In the genomic region with DNA sequence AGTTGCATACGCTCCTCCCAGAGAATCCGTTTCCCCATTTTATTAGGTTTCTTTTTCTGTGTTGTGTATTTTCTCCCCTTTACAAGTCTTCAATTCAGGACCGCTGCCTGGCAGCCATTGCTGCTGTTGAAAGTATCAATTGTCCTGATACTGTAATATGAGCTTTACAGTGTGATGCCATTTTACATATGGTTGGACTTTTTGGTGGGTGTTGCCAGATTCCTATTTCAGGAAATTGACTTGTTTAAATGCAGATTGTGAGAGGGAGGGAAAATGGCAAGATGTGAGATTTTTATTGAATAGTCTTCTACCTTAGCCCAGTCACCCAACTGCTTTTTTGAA, we compare ENCODE assay signal across 1 cellular context.
TF ChIP-seq lines count a peak whose summit lies in the region.

No MANE protein-coding gene starts in this region.

TF ChIP-seq in HepG2, 621 proteins besides CTCF, POLR2A, EP300 and RAD21 (continued from another document and continues in another):
- TF ChIP-seq, protein P1, sequence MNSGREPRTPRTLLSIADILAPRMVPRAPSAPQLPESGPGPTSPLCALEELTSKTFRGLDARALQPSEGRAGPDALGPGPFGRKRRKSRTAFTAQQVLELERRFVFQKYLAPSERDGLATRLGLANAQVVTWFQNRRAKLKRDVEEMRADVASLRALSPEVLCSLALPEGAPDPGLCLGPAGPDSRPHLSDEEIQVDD (CRISPR knock-in tag; IDR thresholded peaks at IDR 0.05; ENCODE audit: borderline replicate concordance): no peak
- TF ChIP-seq RBM22 (optimal IDR thresholded peaks at IDR 0.05; ENCODE audit: low read length): no peak
- no peak for TF ChIP-seq FOXK2 (IDR thresholded peaks at IDR 0.05)
- TF ChIP-seq, protein P2, sequence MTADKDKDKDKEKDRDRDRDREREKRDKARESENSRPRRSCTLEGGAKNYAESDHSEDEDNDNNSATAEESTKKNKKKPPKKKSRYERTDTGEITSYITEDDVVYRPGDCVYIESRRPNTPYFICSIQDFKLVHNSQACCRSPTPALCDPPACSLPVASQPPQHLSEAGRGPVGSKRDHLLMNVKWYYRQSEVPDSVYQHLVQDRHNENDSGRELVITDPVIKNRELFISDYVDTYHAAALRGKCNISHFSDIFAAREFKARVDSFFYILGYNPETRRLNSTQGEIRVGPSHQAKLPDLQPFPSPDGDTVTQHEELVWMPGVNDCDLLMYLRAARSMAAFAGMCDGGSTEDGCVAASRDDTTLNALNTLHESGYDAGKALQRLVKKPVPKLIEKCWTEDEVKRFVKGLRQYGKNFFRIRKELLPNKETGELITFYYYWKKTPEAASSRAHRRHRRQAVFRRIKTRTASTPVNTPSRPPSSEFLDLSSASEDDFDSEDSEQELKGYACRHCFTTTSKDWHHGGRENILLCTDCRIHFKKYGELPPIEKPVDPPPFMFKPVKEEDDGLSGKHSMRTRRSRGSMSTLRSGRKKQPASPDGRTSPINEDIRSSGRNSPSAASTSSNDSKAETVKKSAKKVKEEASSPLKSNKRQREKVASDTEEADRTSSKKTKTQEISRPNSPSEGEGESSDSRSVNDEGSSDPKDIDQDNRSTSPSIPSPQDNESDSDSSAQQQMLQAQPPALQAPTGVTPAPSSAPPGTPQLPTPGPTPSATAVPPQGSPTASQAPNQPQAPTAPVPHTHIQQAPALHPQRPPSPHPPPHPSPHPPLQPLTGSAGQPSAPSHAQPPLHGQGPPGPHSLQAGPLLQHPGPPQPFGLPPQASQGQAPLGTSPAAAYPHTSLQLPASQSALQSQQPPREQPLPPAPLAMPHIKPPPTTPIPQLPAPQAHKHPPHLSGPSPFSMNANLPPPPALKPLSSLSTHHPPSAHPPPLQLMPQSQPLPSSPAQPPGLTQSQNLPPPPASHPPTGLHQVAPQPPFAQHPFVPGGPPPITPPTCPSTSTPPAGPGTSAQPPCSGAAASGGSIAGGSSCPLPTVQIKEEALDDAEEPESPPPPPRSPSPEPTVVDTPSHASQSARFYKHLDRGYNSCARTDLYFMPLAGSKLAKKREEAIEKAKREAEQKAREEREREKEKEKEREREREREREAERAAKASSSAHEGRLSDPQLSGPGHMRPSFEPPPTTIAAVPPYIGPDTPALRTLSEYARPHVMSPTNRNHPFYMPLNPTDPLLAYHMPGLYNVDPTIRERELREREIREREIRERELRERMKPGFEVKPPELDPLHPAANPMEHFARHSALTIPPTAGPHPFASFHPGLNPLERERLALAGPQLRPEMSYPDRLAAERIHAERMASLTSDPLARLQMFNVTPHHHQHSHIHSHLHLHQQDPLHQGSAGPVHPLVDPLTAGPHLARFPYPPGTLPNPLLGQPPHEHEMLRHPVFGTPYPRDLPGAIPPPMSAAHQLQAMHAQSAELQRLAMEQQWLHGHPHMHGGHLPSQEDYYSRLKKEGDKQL (CRISPR knock-in tag; IDR thresholded peaks at IDR 0.05; ENCODE audit: low read depth): no peak
- TF ChIP-seq ZBTB1 (CRISPR knock-in tag; IDR thresholded peaks at IDR 0.05; ENCODE audit: borderline replicate concordance): no peak
- TF ChIP-seq, protein P3, sequence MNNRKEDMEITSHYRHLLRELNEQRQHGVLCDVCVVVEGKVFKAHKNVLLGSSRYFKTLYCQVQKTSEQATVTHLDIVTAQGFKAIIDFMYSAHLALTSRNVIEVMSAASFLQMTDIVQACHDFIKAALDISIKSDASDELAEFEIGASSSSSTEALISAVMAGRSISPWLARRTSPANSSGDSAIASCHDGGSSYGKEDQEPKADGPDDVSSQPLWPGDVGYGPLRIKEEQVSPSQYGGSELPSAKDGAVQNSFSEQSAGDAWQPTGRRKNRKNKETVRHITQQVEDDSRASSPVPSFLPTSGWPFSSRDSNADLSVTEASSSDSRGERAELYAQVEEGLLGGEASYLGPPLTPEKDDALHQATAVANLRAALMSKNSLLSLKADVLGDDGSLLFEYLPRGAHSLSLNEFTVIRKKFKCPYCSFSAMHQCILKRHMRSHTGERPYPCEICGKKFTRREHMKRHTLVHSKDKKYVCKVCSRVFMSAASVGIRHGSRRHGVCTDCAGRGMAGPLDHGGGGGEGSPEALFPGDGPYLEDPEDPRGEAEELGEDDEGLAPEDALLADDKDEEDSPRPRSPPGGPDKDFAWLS (CRISPR knock-in tag; IDR thresholded peaks at IDR 0.05; ENCODE audit: borderline replicate concordance): no peak
- no peak for TF ChIP-seq NR2F6 (IDR thresholded peaks at IDR 0.05)
- peak; percentile 12; the same call in 1 of the 2 replicates for TF ChIP-seq NR2F6 (CRISPR knock-in tag; IDR thresholded peaks at IDR 0.05)
- TF ChIP-seq CENPX (CRISPR knock-in tag; IDR thresholded peaks at IDR 0.05): no peak
- TF ChIP-seq, protein P4, sequence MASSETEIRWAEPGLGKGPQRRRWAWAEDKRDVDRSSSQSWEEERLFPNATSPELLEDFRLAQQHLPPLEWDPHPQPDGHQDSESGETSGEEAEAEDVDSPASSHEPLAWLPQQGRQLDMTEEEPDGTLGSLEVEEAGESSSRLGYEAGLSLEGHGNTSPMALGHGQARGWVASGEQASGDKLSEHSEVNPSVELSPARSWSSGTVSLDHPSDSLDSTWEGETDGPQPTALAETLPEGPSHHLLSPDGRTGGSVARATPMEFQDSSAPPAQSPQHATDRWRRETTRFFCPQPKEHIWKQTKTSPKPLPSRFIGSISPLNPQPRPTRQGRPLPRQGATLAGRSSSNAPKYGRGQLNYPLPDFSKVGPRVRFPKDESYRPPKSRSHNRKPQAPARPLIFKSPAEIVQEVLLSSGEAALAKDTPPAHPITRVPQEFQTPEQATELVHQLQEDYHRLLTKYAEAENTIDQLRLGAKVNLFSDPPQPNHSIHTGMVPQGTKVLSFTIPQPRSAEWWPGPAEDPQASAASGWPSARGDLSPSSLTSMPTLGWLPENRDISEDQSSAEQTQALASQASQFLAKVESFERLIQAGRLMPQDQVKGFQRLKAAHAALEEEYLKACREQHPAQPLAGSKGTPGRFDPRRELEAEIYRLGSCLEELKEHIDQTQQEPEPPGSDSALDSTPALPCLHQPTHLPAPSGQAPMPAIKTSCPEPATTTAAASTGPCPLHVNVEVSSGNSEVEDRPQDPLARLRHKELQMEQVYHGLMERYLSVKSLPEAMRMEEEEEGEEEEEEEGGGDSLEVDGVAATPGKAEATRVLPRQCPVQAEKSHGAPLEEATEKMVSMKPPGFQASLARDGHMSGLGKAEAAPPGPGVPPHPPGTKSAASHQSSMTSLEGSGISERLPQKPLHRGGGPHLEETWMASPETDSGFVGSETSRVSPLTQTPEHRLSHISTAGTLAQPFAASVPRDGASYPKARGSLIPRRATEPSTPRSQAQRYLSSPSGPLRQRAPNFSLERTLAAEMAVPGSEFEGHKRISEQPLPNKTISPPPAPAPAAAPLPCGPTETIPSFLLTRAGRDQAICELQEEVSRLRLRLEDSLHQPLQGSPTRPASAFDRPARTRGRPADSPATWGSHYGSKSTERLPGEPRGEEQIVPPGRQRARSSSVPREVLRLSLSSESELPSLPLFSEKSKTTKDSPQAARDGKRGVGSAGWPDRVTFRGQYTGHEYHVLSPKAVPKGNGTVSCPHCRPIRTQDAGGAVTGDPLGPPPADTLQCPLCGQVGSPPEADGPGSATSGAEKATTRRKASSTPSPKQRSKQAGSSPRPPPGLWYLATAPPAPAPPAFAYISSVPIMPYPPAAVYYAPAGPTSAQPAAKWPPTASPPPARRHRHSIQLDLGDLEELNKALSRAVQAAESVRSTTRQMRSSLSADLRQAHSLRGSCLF (CRISPR knock-in tag; IDR thresholded peaks at IDR 0.05; ENCODE audit: borderline replicate concordance): no peak
- no peak for TF ChIP-seq ZMAT5 (CRISPR knock-in tag; IDR thresholded peaks at IDR 0.05; ENCODE audit: borderline replicate concordance, low read depth)
- no peak for TF ChIP-seq GPN1 (CRISPR knock-in tag; IDR thresholded peaks at IDR 0.05; ENCODE audit: borderline replicate concordance)
- TF ChIP-seq PITX1 (CRISPR knock-in tag; IDR thresholded peaks at IDR 0.05): no peak
- no peak for TF ChIP-seq TOE1 (CRISPR knock-in tag; IDR thresholded peaks at IDR 0.05)
- TF ChIP-seq FOXM1 (CRISPR knock-in tag; IDR thresholded peaks at IDR 0.05): no peak
- TF ChIP-seq, protein P5, sequence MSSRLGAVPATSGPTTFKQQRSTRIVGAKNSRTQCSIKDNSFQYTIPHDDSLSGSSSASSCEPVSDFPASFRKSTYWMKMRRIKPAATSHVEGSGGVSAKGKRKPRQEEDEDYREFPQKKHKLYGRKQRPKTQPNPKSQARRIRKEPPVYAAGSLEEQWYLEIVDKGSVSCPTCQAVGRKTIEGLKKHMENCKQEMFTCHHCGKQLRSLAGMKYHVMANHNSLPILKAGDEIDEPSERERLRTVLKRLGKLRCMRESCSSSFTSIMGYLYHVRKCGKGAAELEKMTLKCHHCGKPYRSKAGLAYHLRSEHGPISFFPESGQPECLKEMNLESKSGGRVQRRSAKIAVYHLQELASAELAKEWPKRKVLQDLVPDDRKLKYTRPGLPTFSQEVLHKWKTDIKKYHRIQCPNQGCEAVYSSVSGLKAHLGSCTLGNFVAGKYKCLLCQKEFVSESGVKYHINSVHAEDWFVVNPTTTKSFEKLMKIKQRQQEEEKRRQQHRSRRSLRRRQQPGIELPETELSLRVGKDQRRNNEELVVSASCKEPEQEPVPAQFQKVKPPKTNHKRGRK (CRISPR knock-in tag; IDR thresholded peaks at IDR 0.05): no peak
- TF ChIP-seq ZNF326 (CRISPR knock-in tag; IDR thresholded peaks at IDR 0.05; ENCODE audit: borderline replicate concordance): no peak
- TF ChIP-seq ZUFSP (CRISPR knock-in tag; IDR thresholded peaks at IDR 0.05; ENCODE audit: borderline replicate concordance): no peak
- TF ChIP-seq DBP (CRISPR knock-in tag; IDR thresholded peaks at IDR 0.05; ENCODE audit: not compliant biosample characterization): no peak
- no peak for TF ChIP-seq ZNF709 (CRISPR knock-in tag; IDR thresholded peaks at IDR 0.05)
- TF ChIP-seq, protein P6, sequence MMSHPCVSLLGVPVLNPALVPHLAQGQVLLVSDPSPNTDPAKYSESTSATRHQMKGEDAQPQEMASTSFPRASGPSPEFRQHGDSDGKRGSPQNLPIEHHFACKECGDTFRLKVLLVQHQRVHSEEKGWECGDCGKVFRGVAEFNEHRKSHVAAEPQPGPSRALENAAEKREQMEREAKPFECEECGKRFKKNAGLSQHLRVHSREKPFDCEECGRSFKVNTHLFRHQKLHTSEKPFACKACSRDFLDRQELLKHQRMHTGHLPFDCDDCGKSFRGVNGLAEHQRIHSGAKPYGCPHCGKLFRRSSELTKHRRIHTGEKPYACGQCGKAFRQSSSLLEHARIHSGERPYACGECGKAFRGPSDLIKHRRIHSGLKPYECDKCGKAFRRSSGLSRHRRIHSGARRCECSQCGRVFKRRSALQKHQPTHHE (CRISPR knock-in tag; IDR thresholded peaks at IDR 0.05; ENCODE audit: borderline replicate concordance): no peak
- TF ChIP-seq ATF7 (IDR thresholded peaks at IDR 0.05): no peak
- TF ChIP-seq ATF7 (CRISPR knock-in tag; IDR thresholded peaks at IDR 0.05): no peak
- TF ChIP-seq YY1 (IDR thresholded peaks at IDR 0.05; ENCODE audit: insufficient read depth, insufficient replicate concordance, low read depth, low read length): peak; percentile 81
- TF ChIP-seq ZNF274 (CRISPR knock-in tag; IDR thresholded peaks at IDR 0.05): no peak
- no peak for TF ChIP-seq ZNF678 (CRISPR knock-in tag; IDR thresholded peaks at IDR 0.05)
- TF ChIP-seq CENPT (CRISPR knock-in tag; IDR thresholded peaks at IDR 0.05; ENCODE audit: low read depth): no peak
- no peak for TF ChIP-seq ZNF878 (CRISPR knock-in tag; IDR thresholded peaks at IDR 0.05)
- TF ChIP-seq TFE3 (CRISPR knock-in tag; IDR thresholded peaks at IDR 0.05): no peak
